ENCODE assay signal across 8 cellular contexts in genomic region chr6:31826793-31827285, GRCh38. TPM values are rescaled to one million over a fixed set of nuclear protein-coding genes. Genes with fewer than 3 reads are reported as not detected.
DNase-seq lines count a peak whose midpoint lies in the region; ATAC-seq lines count a peak whose summit lies in the region.

No MANE protein-coding gene starts in this region.

- no peak for ATAC-seq in HG03521 (IDR thresholded peaks at IDR 0.05; ENCODE audit: unreplicated experiment)
- ATAC-seq in HG02798 (IDR thresholded peaks at IDR 0.05; ENCODE audit: poor library complexity, unreplicated experiment) = no peak

- peak; percentile 38 for DNase-seq in activated naive CD4-positive, alpha-beta T cell treated with Interleukin-2 at 50 U/mL for 16 hours
- DNase-seq in activated naive CD4-positive, alpha-beta T cell treated with anti-CD3 and anti-CD28 coated beads, Interleukin-2, amount 50 U/mL, for 16 hours = no peak
- DNase-seq in M059J (ENCODE audit: low read depth) (peak; percentile 93), glomerular visceral epithelial cell (ENCODE audit: extremely low spot score) (peak; percentile 87), occipital lobe (lab: John Stamatoyannopoulos, UW) (peak; percentile 75)
- peak; percentile 35 for DNase-seq in activated effector memory CD4-positive, alpha-beta T cell treated with Interleukin-2 at 50 U/mL for 16 hours

RNA-seq across cellular contexts. Expression of gene HSPA1B, which starts 0.7 kb away (rescaled TPM):
- 185 and 359 TPM in 2 replicates for total RNA-seq in M059J (2014; rRNA removed; shearing (Covaris generic))
- total RNA-seq in occipital lobe = 121 TPM

RNA-seq across cellular contexts. Expression of gene HSPA1A, which starts 11.5 kb away (rescaled TPM):
- total RNA-seq in M059J (2014; rRNA removed; shearing (Covaris generic)) = 163 and 238 TPM in 2 replicates
- 117 TPM for total RNA-seq in occipital lobe

RNA-seq across cellular contexts. Expression of gene HSPA1L, which starts 11.8 kb away (rescaled TPM):
- total RNA-seq in M059J (2014; rRNA removed; shearing (Covaris generic)) = 0.30 and 2.5 TPM in 2 replicates
- 4.4 TPM for total RNA-seq in occipital lobe

RNA-seq across cellular contexts. Expression of gene LSM2, which starts 20.1 kb away (rescaled TPM):
- 162 and 306 TPM in 2 replicates for total RNA-seq in M059J (2014; rRNA removed; shearing (Covaris generic))
- 22.9 TPM for total RNA-seq in occipital lobe

RNA-seq across cellular contexts. Expression of gene VARS1, which starts 31.3 kb away (rescaled TPM):
- total RNA-seq in M059J (2014; rRNA removed; shearing (Covaris generic)) = 33.1 and 51.2 TPM in 2 replicates
- total RNA-seq in occipital lobe = 25.6 TPM
